Comparison of ENCODE assay signal across 21 cellular contexts in genomic region chr1:101431956-101432510, GRCh38.
DNase-seq lines count a peak whose midpoint lies in the region; ATAC-seq lines count a peak whose summit lies in the region.
"Had no signal": no experiment of that assay in that cellular context is flagged by ENCODE, and none has a peak within 500 bp of the region (broad histone marks: within the 10 kb centered on the region; RNA-seq: fewer than 3 reads in every experiment).

No MANE protein-coding gene starts in this region.

- WGBS in trophoblast cell (ENCODE audit: extremely low coverage, insufficient coverage, insufficient read length), result no CpG with 5 or more reads among the region's 4 CpGs

- H3K9ac ChIP-seq in BLaER1, result no peak overlapping the region
- no peak overlapping the region for H3K9ac ChIP-seq in trophoblast cell (ENCODE audit: low read length)

- H4K8ac ChIP-seq in trophoblast cell (ENCODE audit: low read depth, low read length), result no peak overlapping the region

- no peaks in the 10 kb centered on the region for H3K79me2 ChIP-seq in trophoblast cell (ENCODE audit: control insufficient read depth, insufficient read depth, low read length, poor library complexity)

- no peak overlapping the region for H4K91ac ChIP-seq in trophoblast cell (ENCODE audit: low read depth, low read length)

- H3K4me1 ChIP-seq in BLaER1 (peaks cover 53% of the 10 kb centered on the region), trophoblast cell (ENCODE audit: control insufficient read depth in 1 of 2, insufficient read depth in 2 of 2, low read length in 2 of 2) (no peaks in the 10 kb centered on the region)
- H3K4me1 ChIP-seq: SJSA1 had no signal

- H3K27ac ChIP-seq in BLaER1 (peak overlapping the region; percentile 95), trophoblast cell (ENCODE audit: low read depth, low read length) (no peak overlapping the region)
- H3K27ac ChIP-seq: SJSA1, skin epidermis had no signal

- peaks cover 7% of the 10 kb centered on the region for H3K9me3 Mint-ChIP-seq in stimulated activated memory B cell treated with anti-CD40 and anti-IgM and Interleukin-4, amounts not matched to agents 10 μg/mL and 1 μg/mL and 100 μg/mL, for 72 hours

- no peaks in the 10 kb centered on the region for H3K79me1 ChIP-seq in trophoblast cell (ENCODE audit: low read length)

- no peak overlapping the region for H2BK12ac ChIP-seq in trophoblast cell (ENCODE audit: low read length)

- H3K27me3 ChIP-seq in BLaER1, result no peaks in the 10 kb centered on the region
- H3K27me3 ChIP-seq in trophoblast cell (ENCODE audit: insufficient read depth, low read length), result no peaks in the 10 kb centered on the region
- H3K27me3 ChIP-seq: SJSA1 had no signal

- H3K9me3 ChIP-seq in BLaER1 (peaks cover 49% of the 10 kb centered on the region), trophoblast cell (ENCODE audit: insufficient read depth, low read depth, low read length) (no peaks in the 10 kb centered on the region)
- H3K9me3 ChIP-seq: SJSA1 had no signal

- H2BK120ac ChIP-seq in trophoblast cell (ENCODE audit: insufficient read depth, low read length, poor library complexity), result no peak overlapping the region

- H3K4me3 ChIP-seq in BLaER1 (no peak overlapping the region), trophoblast cell (ENCODE audit: low read depth, low read length) (no peak overlapping the region)
- H3K4me3 ChIP-seq: SJSA1, skin epidermis had no signal

- no peak overlapping the region for H3K27ac Mint-ChIP-seq in stimulated activated memory B cell treated with anti-CD40 and anti-IgM and Interleukin-4, amounts not matched to agents 10 μg/mL and 1 μg/mL and 100 μg/mL, for 72 hours
- H3K27ac Mint-ChIP-seq: activated CD8-positive, alpha-beta memory T cell treated with anti-CD3 and anti-CD28 coated beads, Interleukin-2, amount 10 ng/mL, durations not matched to agents 7 days and 5 days; CD8-positive, alpha-beta T cell; natural killer cell had no signal

- H3K23ac ChIP-seq in trophoblast cell (ENCODE audit: low read length), result no peak overlapping the region

- no peak overlapping the region for H2AFZ ChIP-seq in trophoblast cell (ENCODE audit: insufficient read depth, low read length, poor library complexity)

- no peak overlapping the region for H2BK5ac ChIP-seq in trophoblast cell (ENCODE audit: low read depth, low read length, poor library complexity)

- no peaks in the 10 kb centered on the region for H3K27me3 Mint-ChIP-seq in stimulated activated memory B cell treated with anti-CD40 and anti-IgM and Interleukin-4, amounts not matched to agents 10 μg/mL and 1 μg/mL and 100 μg/mL, for 72 hours

- H3K36me3 ChIP-seq in BLaER1 (peaks cover 10% of the 10 kb centered on the region; the same call in 1 of the 2 replicates), trophoblast cell (ENCODE audit: control insufficient read depth in 1 of 2, insufficient read depth in 2 of 2, low read length in 2 of 2) (no peaks in the 10 kb centered on the region)
- H3K36me3 ChIP-seq: SJSA1 had no signal

- no peaks in the 10 kb centered on the region for H4K20me1 ChIP-seq in BLaER1

- H3K36me3 Mint-ChIP-seq in stimulated activated memory B cell treated with anti-CD40 and anti-IgM and Interleukin-4, amounts not matched to agents 10 μg/mL and 1 μg/mL and 100 μg/mL, for 72 hours, result peaks cover 7% of the 10 kb centered on the region
- H3K36me3 Mint-ChIP-seq: CD8-positive, alpha-beta T cell; natural killer cell had no signal

- H3K4me2 ChIP-seq in BLaER1 (peak overlapping the region; percentile 87), trophoblast cell (ENCODE audit: low read length) (no peak overlapping the region)

- H3K4me3 Mint-ChIP-seq in stimulated activated memory B cell treated with anti-CD40 and anti-IgM and Interleukin-4, amounts not matched to agents 10 μg/mL and 1 μg/mL and 100 μg/mL, for 72 hours, result no peak overlapping the region
- H3K4me3 Mint-ChIP-seq: activated CD8-positive, alpha-beta memory T cell treated with anti-CD3 and anti-CD28 coated beads, Interleukin-2, amount 10 ng/mL, durations not matched to agents 7 days and 5 days; CD8-positive, alpha-beta T cell; natural killer cell had no signal

- peaks cover 28% of the 10 kb centered on the region for H3K4me1 Mint-ChIP-seq in stimulated activated memory B cell treated with anti-CD40 and anti-IgM and Interleukin-4, amounts not matched to agents 10 μg/mL and 1 μg/mL and 100 μg/mL, for 72 hours
- H3K4me1 Mint-ChIP-seq: activated CD8-positive, alpha-beta memory T cell treated with anti-CD3 and anti-CD28 coated beads, Interleukin-2, amount 10 ng/mL, durations not matched to agents 7 days and 5 days; natural killer cell had no signal

- DNase-seq in NCI-H1930 (lab: John Stamatoyannopoulos, UW), result peak; percentile 33 to 56
- DNase-seq in NAMALWA (ENCODE audit: low spot score), result no peak
- no peak for DNase-seq in NCI-H2227 (lab: John Stamatoyannopoulos, UW; ENCODE audit: unreplicated experiment)
- no peak for DNase-seq in trophoblast cell
- DNase-seq: activated CD4-positive, alpha-beta T cell treated with anti-CD3 and anti-CD28 coated beads for 1 hour; activated CD8-positive, alpha-beta memory T cell treated with anti-CD3 and anti-CD28 coated beads, Interleukin-2, amount 10 ng/mL, durations not matched to agents 7 days and 5 days; activated gamma-delta T cell; CD8-positive, alpha-beta T cell; Kasumi-1; natural killer cell; NCI-H1694; NCI-H524 treated with DMSO at 0.1 percent for 48 hours; PC-3; posterior cingulate gyrus; stimulated activated CD4-positive, alpha-beta T cell treated with anti-CD3 and anti-CD28 coated beads, Interleukin-4, amount 100 ng/mL, for 1 hour had no signal

- no peak overlapping the region for H3K4ac ChIP-seq in trophoblast cell (ENCODE audit: low read depth, low read length)

- ATAC-seq in GM18909 (IDR thresholded peaks at IDR 0.05; ENCODE audit: poor library complexity, unreplicated experiment) (peak; percentile 66), HG02840 (IDR thresholded peaks at IDR 0.05; ENCODE audit: low FRiP score, unreplicated experiment) (peak; percentile 51)
- no peak for ATAC-seq in stimulated activated memory B cell treated with anti-CD40 and anti-IgM and Interleukin-4, amounts not matched to agents 10 μg/mL and 1 μg/mL and 100 μg/mL, for 72 hours
- ATAC-seq: activated CD8-positive, alpha-beta memory T cell treated with anti-CD3 and anti-CD28 coated beads, Interleukin-2, amount 10 ng/mL, durations not matched to agents 7 days and 5 days; CD8-positive, alpha-beta T cell; natural killer cell; PC-3 had no signal

- no peak overlapping the region for H4K12ac ChIP-seq in trophoblast cell (ENCODE audit: low read depth, low read length)

- H3K18ac ChIP-seq in trophoblast cell (ENCODE audit: low read length), result no peak overlapping the region

- H2AK5ac ChIP-seq in trophoblast cell (ENCODE audit: low read length), result no peak overlapping the region

- no peak overlapping the region for H3K14ac ChIP-seq in trophoblast cell (ENCODE audit: low read length)

Comparison
In these comparisons a context has a peak if more than half of its experiments do, and no peak if none do; other contexts are left out.
1. DNase-seq: peak in NCI-H1930 (2 of 2); none in NAMALWA (single experiment), NCI-H2227 (single experiment) and trophoblast cell (0 of 2).